8 cellular contexts compared by ENCODE assay signal in the genomic region with DNA sequence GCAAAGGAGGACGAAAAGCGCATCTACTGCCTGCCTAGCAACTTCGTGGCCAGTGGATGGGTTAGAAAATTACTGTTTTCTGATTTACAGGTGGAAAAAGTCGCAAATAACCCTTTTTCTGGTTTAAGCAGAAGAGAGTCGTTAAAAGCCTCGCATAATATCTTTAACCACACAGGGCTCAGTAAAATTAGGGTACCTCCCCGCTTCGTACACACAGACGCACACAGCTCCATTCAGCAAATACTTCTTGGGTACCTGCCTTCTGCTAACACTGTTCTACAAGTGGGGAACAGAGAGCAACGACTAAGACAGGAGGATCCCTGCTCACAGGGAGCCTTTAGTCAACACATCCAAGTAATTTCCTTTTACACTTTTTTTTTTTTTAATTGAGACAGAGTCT. TPM values are rescaled to one million over a fixed set of nuclear protein-coding genes. Genes with fewer than 3 reads are reported as not detected.
DNase-seq lines count a peak whose midpoint lies in the region; ATAC-seq, FAIRE-seq and TF ChIP-seq lines count a peak whose summit lies in the region.

No MANE protein-coding gene starts in this region.

- H2AFZ ChIP-seq in GM23248, result peak overlapping the region; percentile 98

- TF ChIP-seq CTCF in epithelial cell of esophagus (IDR thresholded peaks at IDR 0.05; ENCODE audit: insufficient read depth, low read depth, low read length, missing control alignments), result no peak

- H4K20me1 ChIP-seq in GM23248 (ENCODE audit: insufficient read depth), result no peaks in the 10 kb centered on the region

- peak overlapping the region; percentile 91 for H3K4me3 ChIP-seq in GM23248
- peak overlapping the region; percentile 92 for H3K4me3 ChIP-seq in SJCRH30
- H3K4me3 ChIP-seq in epithelial cell of esophagus (ENCODE audit: low read length), result peak overlapping the region; percentile 93

- in situ Hi-C loops in GM23248 (cut with MboI), result no loop called here

- H3K27me3 ChIP-seq in GM23248 (replicated peaks; ENCODE audit: insufficient read depth), result no peaks in the 10 kb centered on the region
- no peaks in the 10 kb centered on the region for H3K27me3 ChIP-seq in SJCRH30

- H3K27ac ChIP-seq in GM23248, result no peak overlapping the region
- peak overlapping the region; percentile 74 for H3K27ac ChIP-seq in SJCRH30

- peak; percentile 25 for DNase-seq in ELR (ENCODE audit: low read depth)
- peak; percentile 25 for DNase-seq in GM23248
- no peak for DNase-seq in SJCRH30
- DNase-seq in epithelial cell of esophagus (ENCODE audit: low read depth), result peak; percentile 17
- peak; percentile 12 for DNase-seq in pons (ENCODE audit: low spot score)
- no peak for DNase-seq in NK-92 (lab: John Stamatoyannopoulos, UW; ENCODE audit: unreplicated experiment)
- no peak for DNase-seq in RCC 7860 (ENCODE audit: low spot score)

- WGBS in GM23248 (ENCODE audit: low coverage in 1 of 2, low lambda C conversion rate in 2 of 2, missing lambda C conversion rate in 2 of 2), 2 experiments, result 1 to 3% methylated on average over 10 of the region's 10 CpGs

- no peaks in the 10 kb centered on the region; the same call in 1 of the 2 replicates for H3F3A ChIP-seq in GM23248 (ENCODE audit: insufficient read depth)

- no peaks in the 10 kb centered on the region for H3K36me3 ChIP-seq in GM23248 (ENCODE audit: low read depth)
- H3K36me3 ChIP-seq in SJCRH30, result no peaks in the 10 kb centered on the region

- no peak for ATAC-seq in HG02885 (IDR thresholded peaks at IDR 0.05; ENCODE audit: poor library complexity, unreplicated experiment)

- H3K9me3 ChIP-seq in GM23248 (ENCODE audit: low read depth) (no peaks in the 10 kb centered on the region), SJCRH30 (replicated peaks) (no peaks in the 10 kb centered on the region)

- no peaks in the 10 kb centered on the region for H3K79me2 ChIP-seq in GM23248 (ENCODE audit: insufficient read depth)

- H3K9ac ChIP-seq in GM23248, result peak overlapping the region; percentile 77

- peak overlapping the region; percentile 77 for H3K4me2 ChIP-seq in GM23248 (ENCODE audit: unreplicated experiment)

- H3K9me2 ChIP-seq in GM23248 (ENCODE audit: insufficient read depth), result no peaks in the 10 kb centered on the region

- H3K4me1 ChIP-seq in GM23248 (ENCODE audit: insufficient read depth) (no peaks in the 10 kb centered on the region), SJCRH30 (0 out of 2 replicates have a peak, but pooled peaks cover 5% of the 10 kb centered on the region)

- FAIRE-seq in RCC 7860 (lab: Jason Lieb, UNC), result no peak

RNA-seq across cellular contexts. Expression of a gene that starts 0.7 kb away (rescaled TPM):
- 8.4 and 12.8 TPM in 2 replicates for total RNA-seq in GM23248 (2014; rRNA removed; shearing (Covaris generic))
- polyA plus RNA-seq in GM23248 (2016; fragmentation: Nextera tagmentation; extraction: Ambion mirVana), result 14.0 and 14.3 TPM in 2 replicates
- total RNA-seq in SJCRH30 (2014; rRNA removed; shearing (Covaris generic)), result 27.1 and 37.1 TPM in 2 replicates

RNA-seq across cellular contexts. Expression of a gene that starts 45.8 kb away (rescaled TPM):
- not detected in 2 replicates for total RNA-seq in GM23248 (2014; rRNA removed; shearing (Covaris generic))
- not detected in 2 replicates for polyA plus RNA-seq in GM23248 (2016; fragmentation: Nextera tagmentation; extraction: Ambion mirVana)
- 0.18 and 0.55 TPM in 2 replicates for total RNA-seq in SJCRH30 (2014; rRNA removed; shearing (Covaris generic))

Comparison
In these comparisons a context has a peak if more than half of its experiments do, and no peak if none do; other contexts are left out.
1. DNase-seq: peak in ELR (single experiment), GM23248 (single experiment), epithelial cell of esophagus (single experiment) and pons (single experiment); none in SJCRH30 (0 of 2), NK-92 (single experiment) and RCC 7860 (single experiment).
2. Peak in every context shown above with its lines, with median percentiles within 50 percentile points of each other: H3K4me3 ChIP-seq.